In genomic region chrX:120301960-120302359, GRCh38 we compare ENCODE assay signal across 12 cellular contexts. TPM values are rescaled to one million over a fixed set of nuclear protein-coding genes. Genes with fewer than 3 reads are reported as not detected.
A peak's percentile ranks its signal among the peaks of the same experiment; 100 is the strongest.
DNase-seq lines count a peak whose midpoint lies in the region; ATAC-seq, FAIRE-seq and TF ChIP-seq lines count a peak whose summit lies in the region.
"Had no signal": no experiment of that assay in that cellular context is flagged by ENCODE, and none has a peak within 500 bp of the region (broad histone marks: within the 10 kb centered on the region; RNA-seq: fewer than 3 reads in every experiment).

No MANE protein-coding gene starts in this region.

- FAIRE-seq in GM12892 (lab: Jason Lieb, UNC) (peak; percentile 82), frontal cortex (lab: Jason Lieb, UNC) (no peak)

- no peak for DNase-seq in GM12892 (ENCODE audit: insufficient read length)
- DNase-seq in NCI-H1417 (lab: John Stamatoyannopoulos, UW) = peak in 2 of 3 experiments; percentile 57 to 82
- no peak for DNase-seq in memory B cell (ENCODE audit: low spot score in 2 of 2)
- DNase-seq in frontal cortex (ENCODE audit: low spot score in 2 of 2) = no peak
- DNase-seq: foreskin fibroblast had no signal

- no peak overlapping the region for H3K4me3 Mint-ChIP-seq in memory B cell
- H3K4me3 Mint-ChIP-seq: nephron had no signal

- H3K4me1 Mint-ChIP-seq in memory B cell = peaks cover 10% of the 10 kb centered on the region
- H3K4me1 Mint-ChIP-seq: nephron had no signal

- no peaks in the 10 kb centered on the region for H3K9me3 Mint-ChIP-seq in memory B cell

- ATAC-seq in GM21825 (IDR thresholded peaks at IDR 0.05; ENCODE audit: unreplicated experiment) (peak; percentile 17), memory B cell (ENCODE audit: low read depth) (no peak), HG02870 (IDR thresholded peaks at IDR 0.05; ENCODE audit: unreplicated experiment) (no peak), GM18867 (IDR thresholded peaks at IDR 0.05; ENCODE audit: unreplicated experiment) (no peak)

- TF ChIP-seq POLR2A in GM12892 (IDR thresholded peaks at IDR 0.05; ENCODE audit: low read depth, low read length) = no peak

- H3K27me3 Mint-ChIP-seq in memory B cell = no peaks in the 10 kb centered on the region

- peak overlapping the region; percentile 31 for H3K27ac Mint-ChIP-seq in memory B cell
- H3K27ac Mint-ChIP-seq: nephron had no signal

- H3K36me3 Mint-ChIP-seq in memory B cell = no peaks in the 10 kb centered on the region

RNA-seq across cellular contexts. Expression of gene TMEM255A, which starts 9.3 kb away (rescaled TPM):
- polyA plus RNA-seq in GM12892 (2012; ENCODE audit: missing spikeins) = 0.36 TPM
- total RNA-seq in frontal cortex = 1.6 TPM
- total RNA-seq: dermis microvascular lymphatic vessel endothelial cell, kidney epithelial cell had no signal
- polyA plus RNA-seq: smooth muscle cell had no signal

RNA-seq across cellular contexts. Expression of gene ZBTB33, which starts 51.3 kb away (rescaled TPM):
- 10.7 TPM for polyA plus RNA-seq in GM12892 (2012; ENCODE audit: missing spikeins)
- total RNA-seq in frontal cortex = 45.2 TPM

RNA-seq across cellular contexts. Expression of gene ATP1B4, which starts 59.9 kb away (rescaled TPM):
- polyA plus RNA-seq in GM12892 (2012; ENCODE audit: missing spikeins) = not detected
- total RNA-seq in frontal cortex = not detected
- total RNA-seq: dermis microvascular lymphatic vessel endothelial cell, kidney epithelial cell, smooth muscle cell had no signal
- polyA plus RNA-seq: smooth muscle cell had no signal

Comparison
In these comparisons a context has a peak if more than half of its experiments do, and no peak if none do; other contexts are left out.
1. DNase-seq: peak in NCI-H1417 (2 of 3); none in GM12892 (single experiment), memory B cell (0 of 2) and frontal cortex (0 of 2).